9 cellular contexts compared by ENCODE assay signal in genomic region chr5:177476531-177477233, GRCh38. TPM values are rescaled to one million over a fixed set of nuclear protein-coding genes. Genes with fewer than 3 reads are reported as not detected.
A peak's percentile ranks its signal among the peaks of the same experiment; 100 is the strongest.
DNase-seq lines count a peak whose midpoint lies in the region; ATAC-seq and TF ChIP-seq lines count a peak whose summit lies in the region.
"Had no signal": no experiment of that assay in that cellular context is flagged by ENCODE, and none has a peak within 500 bp of the region (broad histone marks: within the 10 kb centered on the region; RNA-seq: fewer than 3 reads in every experiment).

No MANE protein-coding gene starts in this region.

- H3K4me3 ChIP-seq in hepatocyte: no peak overlapping the region

- no peak for ATAC-seq in activated naive CD8-positive, alpha-beta T cell treated with anti-CD3 and anti-CD28 coated beads, Interleukin-2, amount 50 U/mL, for 24 hours
- ATAC-seq in GM21367 (IDR thresholded peaks at IDR 0.05; ENCODE audit: unreplicated experiment): no peak

- intact Hi-C loops in Calu3 (cut with micrococcal nuclease; ENCODE audit: unreplicated experiment): no loop called here

- H3K9me3 Mint-ChIP-seq in Calu3 (ENCODE audit: low read depth, unreplicated experiment): no peaks in the 10 kb centered on the region
- H3K9me3 Mint-ChIP-seq in activated naive CD8-positive, alpha-beta T cell treated with anti-CD3 and anti-CD28 coated beads, Interleukin-2, amount 50 U/mL, for 24 hours: no peaks in the 10 kb centered on the region
- H3K9me3 Mint-ChIP-seq in mesothelial cell of epicardium: no peaks in the 10 kb centered on the region

- CTCF ChIA-PET in Calu3 (lab: Charles Lee): interaction anchor here (1.9 kb wide), 1 partner anchor 19 kb away, joined by 6 read pairs; no protein-coding TSS in a partner anchor

- H3K27me3 Mint-ChIP-seq in Calu3 (ENCODE audit: unreplicated experiment) (no peaks in the 10 kb centered on the region), mesothelial cell of epicardium (ENCODE audit: low read depth) (no peaks in the 10 kb centered on the region)
- H3K27me3 Mint-ChIP-seq in activated naive CD8-positive, alpha-beta T cell treated with anti-CD3 and anti-CD28 coated beads, Interleukin-2, amount 50 U/mL, for 24 hours: peaks cover 5% of the 10 kb centered on the region

- H3K79me2 ChIP-seq in hepatocyte: peaks cover 13% of the 10 kb centered on the region

- H3K4me1 Mint-ChIP-seq in Calu3 (ENCODE audit: low read depth, unreplicated experiment) (peaks cover 25% of the 10 kb centered on the region), mesothelial cell of epicardium (peaks cover 39% of the 10 kb centered on the region)
- peaks cover 64% of the 10 kb centered on the region for H3K4me1 Mint-ChIP-seq in activated naive CD8-positive, alpha-beta T cell treated with anti-CD3 and anti-CD28 coated beads, Interleukin-2, amount 50 U/mL, for 24 hours

- H3K4me1 ChIP-seq in hepatocyte (ENCODE audit: insufficient read depth): peaks cover 14% of the 10 kb centered on the region

- peaks cover 85% of the 10 kb centered on the region for H3K36me3 Mint-ChIP-seq in Calu3 (ENCODE audit: insufficient read depth, unreplicated experiment)
- peaks cover under 1% of the 10 kb centered on the region for H3K36me3 Mint-ChIP-seq in activated naive CD8-positive, alpha-beta T cell treated with anti-CD3 and anti-CD28 coated beads, Interleukin-2, amount 50 U/mL, for 24 hours (ENCODE audit: low read depth)
- no peaks in the 10 kb centered on the region for H3K36me3 Mint-ChIP-seq in mesothelial cell of epicardium

- WGBS in hepatocyte (ENCODE audit: low lambda C conversion rate, missing lambda C conversion rate): 88% methylated on average over 17 of the region's 18 CpGs

- H2AFZ ChIP-seq in hepatocyte: no peak overlapping the region

- H3K9me2 ChIP-seq in hepatocyte (replicated peaks; ENCODE audit: insufficient read depth): no peaks in the 10 kb centered on the region

- H4K20me1 ChIP-seq in hepatocyte (ENCODE audit: insufficient read depth, poor library complexity, severe bottlenecking): peaks cover 10% of the 10 kb centered on the region

- no peaks in the 10 kb centered on the region for H3K9me3 ChIP-seq in hepatocyte (ENCODE audit: low read depth)

- H3K27ac ChIP-seq in hepatocyte: no peak overlapping the region

- no TSS peak for BruUV-seq in Calu3 (replicated peaks; lab: Mats Ljungman, UMichigan)

- H3K4me2 ChIP-seq in hepatocyte: no peak overlapping the region

- TF ChIP-seq CTCF in Calu3 (IDR thresholded peaks at IDR 0.05; ENCODE audit: unreplicated experiment) (no peak), mesothelial cell of epicardium (IDR thresholded peaks at IDR 0.05; ENCODE audit: unreplicated experiment) (no peak), hepatocyte (IDR thresholded peaks at IDR 0.05; ENCODE audit: poor library complexity) (no peak)

- H3K27ac Mint-ChIP-seq in Calu3 (ENCODE audit: unreplicated experiment) (peak overlapping the region; percentile 32), mesothelial cell of epicardium (peak overlapping the region; percentile 48)
- peak overlapping the region; percentile 68 for H3K27ac Mint-ChIP-seq in activated naive CD8-positive, alpha-beta T cell treated with anti-CD3 and anti-CD28 coated beads, Interleukin-2, amount 50 U/mL, for 24 hours

- H3K27me3 ChIP-seq in hepatocyte: no peaks in the 10 kb centered on the region

- no peak for DNase-seq in Calu3
- DNase-seq in activated naive CD8-positive, alpha-beta T cell treated with anti-CD3 and anti-CD28 coated beads, Interleukin-2, amount 50 U/mL, for 24 hours: no peak
- DNase-seq in mesothelial cell of epicardium (ENCODE audit: low spot score in 2 of 2, unreplicated experiment in 2 of 2): no peak
- no peak for DNase-seq in cerebellum (ENCODE audit: low spot score)
- no peak for DNase-seq in hepatocyte (ENCODE audit: low spot score)
- DNase-seq: DMS53; erythroblast; stimulated activated CD4-positive, alpha-beta T cell treated with anti-CD3 and anti-CD28 coated beads, Interleukin-15, amount 100 ng/mL, for 24 hours had no signal

- no peaks in the 10 kb centered on the region for H3K36me3 ChIP-seq in hepatocyte (replicated peaks; ENCODE audit: insufficient read depth, low read depth)

- no peak overlapping the region for H3K4me3 Mint-ChIP-seq in Calu3 (ENCODE audit: low read depth, unreplicated experiment)
- no peak overlapping the region for H3K4me3 Mint-ChIP-seq in activated naive CD8-positive, alpha-beta T cell treated with anti-CD3 and anti-CD28 coated beads, Interleukin-2, amount 50 U/mL, for 24 hours
- no peak overlapping the region for H3K4me3 Mint-ChIP-seq in mesothelial cell of epicardium

RNA-seq across cellular contexts. Expression of gene DBN1, which starts 3.2 kb away (rescaled TPM):
- total RNA-seq in Calu3 (2022) (207 and 218 TPM in 2 replicates), mesothelial cell of epicardium (365 to 369 TPM (median 367 TPM) in 3 replicates), cerebellum (139 TPM), hepatocyte (83.7 and 107 TPM in 2 replicates)
- polyA plus RNA-seq in hepatocyte: 116 and 122 TPM in 2 replicates

RNA-seq across cellular contexts. Expression of gene PDLIM7, which starts 20.7 kb away (rescaled TPM):
- 400 and 420 TPM in 2 replicates for total RNA-seq in Calu3 (2022)
- 472 to 494 TPM (median 482 TPM) in 3 replicates for total RNA-seq in mesothelial cell of epicardium
- total RNA-seq in cerebellum: 10.4 TPM
- total RNA-seq in hepatocyte: 43.5 and 57.1 TPM in 2 replicates
- polyA plus RNA-seq in hepatocyte: 143 and 156 TPM in 2 replicates

RNA-seq across cellular contexts. Expression of gene PRR7, which starts 30.1 kb away (rescaled TPM):
- total RNA-seq in Calu3 (2022): 25.2 and 27.6 TPM in 2 replicates
- total RNA-seq in mesothelial cell of epicardium: 5.3 to 5.9 TPM (median 5.7 TPM) in 3 replicates
- total RNA-seq in cerebellum: 5.9 TPM
- 4.8 TPM in 2 replicates for total RNA-seq in hepatocyte
- 11.7 and 14.3 TPM in 2 replicates for polyA plus RNA-seq in hepatocyte

RNA-seq across cellular contexts. Expression of gene DOK3, which starts 32.9 kb away (rescaled TPM):
- total RNA-seq in Calu3 (2022) (14.5 and 15.7 TPM in 2 replicates), mesothelial cell of epicardium (4.7 to 7.8 TPM (median 5.8 TPM) in 3 replicates), cerebellum (6.4 TPM), hepatocyte (3.3 and 3.5 TPM in 2 replicates)
- 2.6 and 3.1 TPM in 2 replicates for polyA plus RNA-seq in hepatocyte

RNA-seq across cellular contexts. Expression of gene DDX41, which starts 40.1 kb away (rescaled TPM):
- 101 and 132 TPM in 2 replicates for total RNA-seq in Calu3 (2022)
- 91.2 to 101 TPM (median 95.4 TPM) in 3 replicates for total RNA-seq in mesothelial cell of epicardium
- 50.5 TPM for total RNA-seq in cerebellum
- total RNA-seq in hepatocyte: 45.0 and 65.9 TPM in 2 replicates
- polyA plus RNA-seq in hepatocyte: 42.8 and 50.7 TPM in 2 replicates
